In the genomic region with DNA sequence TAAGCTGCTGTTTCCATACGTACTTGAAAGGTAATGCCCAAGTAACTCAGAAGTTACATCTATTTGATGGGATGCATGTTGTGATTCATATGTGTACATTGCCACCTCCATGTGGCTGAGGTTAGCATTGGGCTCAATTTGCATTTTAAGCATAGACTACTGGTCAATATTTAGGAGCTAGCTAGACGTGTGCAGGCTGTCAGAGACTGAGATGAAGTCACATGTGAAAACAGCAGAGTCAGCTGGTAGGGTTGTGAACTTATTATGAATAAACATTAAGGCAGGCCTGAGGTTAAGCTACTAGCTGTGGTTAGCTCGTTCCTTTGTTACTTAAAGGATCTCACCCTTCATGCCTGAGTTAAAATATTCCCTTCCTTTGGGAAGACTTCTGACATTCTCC, we compare ENCODE assay signal across 31 cellular contexts.
DNase-seq lines count a peak whose midpoint lies in the region; ATAC-seq and TF ChIP-seq lines count a peak whose summit lies in the region.
"Had no signal": no experiment of that assay in that cellular context is flagged by ENCODE, and none has a peak within 500 bp of the region (broad histone marks: within the 10 kb centered on the region; RNA-seq: fewer than 3 reads in every experiment).

No MANE protein-coding gene starts in this region.

- H3K36me3 ChIP-seq in transverse colon: no peaks in the 10 kb centered on the region
- H3K36me3 ChIP-seq: esophagus muscularis mucosa, heart right ventricle had no signal

- DNase-seq in NCI-H510A treated with DMSO at 0.1 percent for 48 hours (lab: John Stamatoyannopoulos, UW) (peak; percentile 54), NCI-H510A (lab: John Stamatoyannopoulos, UW) (no peak), NCI-H526 treated with DMSO at 0.1 percent for 48 hours (lab: John Stamatoyannopoulos, UW) (peak; percentile 44), foreskin keratinocyte (no peak), NCI-H446 (lab: John Stamatoyannopoulos, UW) (no peak), transverse colon (no peak)
- DNase-seq in central memory CD4-positive, alpha-beta T cell: no peak
- DNase-seq: activated CD4-positive, alpha-beta memory T cell treated with anti-CD3 and anti-CD28 coated beads, Interleukin-2, amount 10 ng/mL, durations not matched to agents 7 days and 5 days; activated CD8-positive, alpha-beta memory T cell treated with anti-CD3 and anti-CD28 coated beads, Interleukin-2, amount 50 U/mL, for 4 hours; activated naive CD4-positive, alpha-beta T cell treated with anti-CD3 and anti-CD28 coated beads for 36 hours; AML-193; body of pancreas; CD8-positive, alpha-beta memory T cell; DMS153; dorsolateral prefrontal cortex; foreskin melanocyte; heart right ventricle; kidney glomerular epithelial cell; MV-4-11; naive thymus-derived CD8-positive, alpha-beta T cell; NCI-H1436; NCI-H2081; stimulated activated naive CD4-positive, alpha-beta T cell; SW 1271; T-helper 9 cell had no signal

- H3K27ac ChIP-seq in foreskin keratinocyte: no peak overlapping the region
- no peak overlapping the region for H3K27ac ChIP-seq in transverse colon
- H3K27ac ChIP-seq: A549, body of pancreas, dorsolateral prefrontal cortex, esophagus muscularis mucosa, heart right ventricle had no signal

- in situ Hi-C loops in transverse colon (cut with MboI; ENCODE audit: low pct_ligation_motif_present in 1 of 4, low pct_unique_long_range_greater_than_20kb in 1 of 4, low sequenced_read_pairs in 3 of 4): no loop called here

- H3K4me1 ChIP-seq in foreskin keratinocyte (peaks cover 3% of the 10 kb centered on the region), transverse colon (peaks cover 3 to 32% (median 10%) of the 10 kb centered on the region in 4 donors)
- H3K4me1 ChIP-seq: A549, body of pancreas, heart right ventricle had no signal

- WGBS in transverse colon (ENCODE audit: low coverage in 1 of 2), 2 donors: 49 to 55% methylated on average over 2 to 3 of the region's 3 CpGs

- intact Hi-C loops in transverse colon (cut with DNase I; ENCODE audit: low total_unique reads): no loop called here

- H3K9me3 ChIP-seq in transverse colon: no peaks in the 10 kb centered on the region
- H3K9me3 ChIP-seq: A549, body of pancreas, esophagus muscularis mucosa, heart right ventricle had no signal

- no peak for TF ChIP-seq EP300 in transverse colon (IDR thresholded peaks at IDR 0.05; ENCODE audit: low read depth)

- no peak overlapping the region for H3K4me3 ChIP-seq in transverse colon
- H3K4me3 ChIP-seq: A549, body of pancreas, dorsolateral prefrontal cortex, esophagus muscularis mucosa, heart right ventricle, lung had no signal

- no peak for TF ChIP-seq POLR2A in transverse colon (IDR thresholded peaks at IDR 0.05)

- peaks cover 14% of the 10 kb centered on the region for H3K27me3 ChIP-seq in foreskin keratinocyte
- H3K27me3 ChIP-seq in transverse colon: no peaks in the 10 kb centered on the region
- H3K27me3 ChIP-seq: body of pancreas, dorsolateral prefrontal cortex, esophagus muscularis mucosa had no signal

- ATAC-seq in foreskin keratinocyte (no peak), HG03039 (IDR thresholded peaks at IDR 0.05; ENCODE audit: unreplicated experiment) (no peak)
- ATAC-seq: A549; body of pancreas; HCT116; heart right ventricle; HepG2; naive thymus-derived CD8-positive, alpha-beta T cell had no signal

- TF ChIP-seq CTCF in foreskin keratinocyte (conservative IDR thresholded peaks at IDR 0.05): peak; percentile 19
- TF ChIP-seq CTCF in transverse colon (IDR thresholded peaks at IDR 0.05): no peak

Comparison
In these comparisons a context has a peak if more than half of its experiments do, and no peak if none do; other contexts are left out.
1. DNase-seq: peak in NCI-H510A treated with DMSO at 0.1 percent for 48 hours (single experiment) and NCI-H526 treated with DMSO at 0.1 percent for 48 hours (single experiment); none in NCI-H510A (single experiment), foreskin keratinocyte (0 of 2), central memory CD4-positive, alpha-beta T cell (single experiment), NCI-H446 (0 of 2) and transverse colon (single experiment).